18 cellular contexts compared by ENCODE assay signal in genomic region chr9:37449877-37450632, GRCh38. TPM values are rescaled to one million over a fixed set of nuclear protein-coding genes. Genes with fewer than 3 reads are reported as not detected.
DNase-seq lines count a peak whose midpoint lies in the region; ATAC-seq and TF ChIP-seq lines count a peak whose summit lies in the region.
"Had no signal": no experiment of that assay in that cellular context is flagged by ENCODE, and none has a peak within 500 bp of the region (broad histone marks: within the 10 kb centered on the region; RNA-seq: fewer than 3 reads in every experiment).

No MANE protein-coding gene starts in this region.

- H3K4me1 ChIP-seq in HUES6 (ENCODE audit: control insufficient read depth, insufficient read depth, low read length) (peaks cover 14% of the 10 kb centered on the region; the same call in 1 of the 2 replicates), uterus (no peaks in the 10 kb centered on the region)

- no peak for TF ChIP-seq POLR2A in uterus (IDR thresholded peaks at IDR 0.05)

- no peaks in the 10 kb centered on the region for H3K27me3 ChIP-seq in HUES6 (ENCODE audit: control insufficient read depth, insufficient read depth, low read length)
- H3K27me3 ChIP-seq in layer of hippocampus (ENCODE audit: control insufficient read depth, insufficient read depth, low read length): no peaks in the 10 kb centered on the region
- no peaks in the 10 kb centered on the region for H3K27me3 ChIP-seq in uterus
- H3K27me3 ChIP-seq: MG63 had no signal

- intact Hi-C loops in uterus (cut with DNase I; ENCODE audit: low total_unique reads): no loop called here

- DNase-seq in amygdala (lab: John Stamatoyannopoulos, UW) (peak in 36 of 56 donors; percentile 13 to 81 (median 50)), retinal pigment epithelial cell (ENCODE audit: low read depth) (peak; percentile 66), uterus (no peak), EL (no peak)
- DNase-seq in stimulated activated CD4-positive, alpha-beta T cell treated with anti-CD3 and anti-CD28 coated beads, Interleukin-2, amount 100 ng/mL, for 24 hours: no peak
- DNase-seq: GOT3, MG63, natural killer cell, NCI-H2081, T-helper 2 cell had no signal

- peak; percentile 4 for TF ChIP-seq CTCF in retinal pigment epithelial cell (conservative IDR thresholded peaks at IDR 0.05; ENCODE audit: low read depth, low read length)
- TF ChIP-seq CTCF in uterus (IDR thresholded peaks at IDR 0.05): no peak

- no peak for ATAC-seq in HG03139 (IDR thresholded peaks at IDR 0.05; ENCODE audit: unreplicated experiment)
- ATAC-seq: activated CD4-positive, CD25-positive, alpha-beta regulatory T cell treated with anti-CD3 and anti-CD28 coated beads, Interleukin-2, amount 50 U/mL, for 24 hours; natural killer cell; Right ventricle myocardium inferior; sciatic nerve had no signal

- no peak overlapping the region for H3K4me3 ChIP-seq in HUES6 (ENCODE audit: low read depth, low read length)
- H3K4me3 ChIP-seq in retinal pigment epithelial cell (ENCODE audit: low read length): no peak overlapping the region
- no peak overlapping the region for H3K4me3 ChIP-seq in uterus
- H3K4me3 ChIP-seq: MG63, thoracic aorta had no signal

- H3K36me3 ChIP-seq in HUES6 (ENCODE audit: control insufficient read depth, insufficient read depth, low read length): peaks cover 2% of the 10 kb centered on the region; the same call in 1 of the 2 replicates
- H3K36me3 ChIP-seq in uterus: no peaks in the 10 kb centered on the region
- H3K36me3 ChIP-seq: MG63, thoracic aorta had no signal

- H3K27ac ChIP-seq in HUES6 (ENCODE audit: low read depth, low read length): peak overlapping the region; percentile 22; the same call in 1 of the 2 replicates
- peak overlapping the region; percentile 79 for H3K27ac ChIP-seq in layer of hippocampus (ENCODE audit: low read depth, low read length)
- no peak overlapping the region for H3K27ac ChIP-seq in uterus
- H3K27ac ChIP-seq: C4-2B, thoracic aorta had no signal

- H3K9ac ChIP-seq in HUES6 (ENCODE audit: low read length): no peak overlapping the region

- H3K9me3 ChIP-seq in HUES6 (ENCODE audit: control insufficient read depth, insufficient read depth, low read depth, low read length) (no peaks in the 10 kb centered on the region), uterus (no peaks in the 10 kb centered on the region)
- H3K9me3 ChIP-seq: MG63, thoracic aorta had no signal

RNA-seq across cellular contexts. Expression of gene ZBTB5, which starts 15.2 kb away (rescaled TPM):
- 10 to 100 TPM in 3 of 4 donors, 1 to 10 TPM in 1; 6.5 to 22.0 (median 13.3) TPM for total RNA-seq in uterus

RNA-seq across cellular contexts. Expression of gene GRHPR, which starts 27.6 kb away (rescaled TPM):
- total RNA-seq in uterus: 100 to 1,000 TPM in 2 of 4 donors, 10 to 100 TPM in 2; 81.7 to 135 (median 112) TPM

RNA-seq across cellular contexts. Expression of gene POLR1E, which starts 35.7 kb away (rescaled TPM):
- 10 to 100 TPM; 13.2 to 42.7 (median 35.8) TPM for total RNA-seq in uterus

Comparison
In these comparisons a context has a peak if more than half of its experiments do, and no peak if none do; other contexts are left out.
1. H3K27ac ChIP-seq: peak in HUES6 (single experiment) and layer of hippocampus (single experiment); none in uterus (0 of 2).
2. DNase-seq: peak in amygdala (36 of 56) and retinal pigment epithelial cell (single experiment); none in stimulated activated CD4-positive, alpha-beta T cell treated with anti-CD3 and anti-CD28 coated beads, Interleukin-2, amount 100 ng/mL, for 24 hours (0 of 2), uterus (0 of 2) and EL (single experiment).